ENCODE assay signal across 9 cellular contexts in genomic region chr5:176660860-176661641, GRCh38. TPM values are rescaled to one million over a fixed set of nuclear protein-coding genes. Genes with fewer than 3 reads are reported as not detected.
DNase-seq lines count a peak whose midpoint lies in the region; ATAC-seq and TF ChIP-seq lines count a peak whose summit lies in the region.
"Had no signal": no experiment of that assay in that cellular context is flagged by ENCODE, and none has a peak within 500 bp of the region (broad histone marks: within the 10 kb centered on the region; RNA-seq: fewer than 3 reads in every experiment).

No MANE protein-coding gene starts in this region.

- peaks cover 27 to 43% (median 34%) of the 10 kb centered on the region in 3 donors for H3K4me1 Mint-ChIP-seq in CD8-positive, alpha-beta memory T cell

- CTCF ChIA-PET in CD8-positive, alpha-beta memory T cell (lab: Charles Lee) = interaction anchor here (0.6 to 6.8 kb wide), 41 partner anchors 9 to 931 kb away, joined by 3 to 108 read pairs (median 4); partner anchors contain the start of genes CLTB, EIF4E1B, HIGD2A and HK3

- H3K4me3 Mint-ChIP-seq in CD8-positive, alpha-beta memory T cell = peak overlapping the region in 4 of 7 donors; percentile 8 to 68 (median 31)
- H3K4me3 Mint-ChIP-seq: activated naive CD4-positive, alpha-beta T cell treated with anti-CD3 and anti-CD28 coated beads, Interleukin-2, amount 50 U/mL, for 24 hours had no signal

- WGBS in thyroid gland, 2 donors = 69 to 81% methylated on average over 14 to 23 of the region's 33 CpGs

- H3K36me3 Mint-ChIP-seq in CD8-positive, alpha-beta memory T cell = peaks cover 0 to 14% (median 2%) of the 10 kb centered on the region in 3 donors
- H3K36me3 Mint-ChIP-seq: activated naive CD4-positive, alpha-beta T cell treated with anti-CD3 and anti-CD28 coated beads, Interleukin-2, amount 50 U/mL, for 24 hours had no signal

- peak overlapping the region in 5 of 8 donors; percentile 34 to 68 (median 56) for H3K27ac Mint-ChIP-seq in CD8-positive, alpha-beta memory T cell
- H3K27ac Mint-ChIP-seq: activated naive CD4-positive, alpha-beta T cell treated with anti-CD3 and anti-CD28 coated beads, Interleukin-2, amount 50 U/mL, for 24 hours had no signal

- no peaks in the 10 kb centered on the region for H3K9me3 Mint-ChIP-seq in CD8-positive, alpha-beta memory T cell
- H3K9me3 Mint-ChIP-seq: activated naive CD4-positive, alpha-beta T cell treated with anti-CD3 and anti-CD28 coated beads, Interleukin-2, amount 50 U/mL, for 24 hours had no signal

- TF ChIP-seq CTCF in foreskin keratinocyte (conservative IDR thresholded peaks at IDR 0.05) (peak; percentile 96), omental fat pad (IDR thresholded peaks at IDR 0.05) (peak in 2 of 3 donors; percentile 38 to 54), thyroid gland (IDR thresholded peaks at IDR 0.05) (peak; percentile 77 to 99 (median 90))

- peaks cover 14 to 21% of the 10 kb centered on the region in 2 donors for H3K27me3 Mint-ChIP-seq in CD8-positive, alpha-beta memory T cell

- POLR2A ChIA-PET in CD8-positive, alpha-beta memory T cell (lab: Charles Lee) = interaction anchor here (1.0 kb wide), 1 partner anchor 14 kb away, joined by 8 read pairs; the partner anchor contains the start of gene TSPAN17

- peak; percentile 67 to 84 (median 72) for DNase-seq in CD8-positive, alpha-beta memory T cell
- DNase-seq in KG1 (lab: John Stamatoyannopoulos, UW) = peak; percentile 28
- peak; percentile 56 to 61 for DNase-seq in SHP77 (lab: John Stamatoyannopoulos, UW)
- peak; percentile 75 for DNase-seq in activated T-helper 9 cell treated with anti-CD3 and anti-CD28 coated beads, Interleukin-2, amount 50 U/mL, for 16 hours (ENCODE audit: low read depth)
- DNase-seq in foreskin keratinocyte = peak; percentile 6 to 36
- no peak for DNase-seq in omental fat pad (ENCODE audit: low spot score)
- DNase-seq in thyroid gland = peak; percentile 63 to 72

- ATAC-seq in GM19467 (IDR thresholded peaks at IDR 0.05; ENCODE audit: unreplicated experiment) (peak; percentile 68), foreskin keratinocyte (peak; percentile 77), omental fat pad (ENCODE audit: low FRiP score) (peak; percentile 56)

- no peak overlapping the region for H3K27ac ChIP-seq in CD8-positive, alpha-beta memory T cell (ENCODE audit: low read depth, low read length)
- no peak overlapping the region for H3K27ac ChIP-seq in foreskin keratinocyte
- no peak overlapping the region for H3K27ac ChIP-seq in thyroid gland

- H3K4me3 ChIP-seq in CD8-positive, alpha-beta memory T cell (ENCODE audit: low read length) = no peak overlapping the region
- H3K4me3 ChIP-seq in thyroid gland (replicated peaks in 1 of 3) = no peak overlapping the region

- intact Hi-C loops in thyroid gland (cut with DNase I) = no loop called here

- H3K27me3 ChIP-seq in CD8-positive, alpha-beta memory T cell (ENCODE audit: insufficient read depth, low read length, poor library complexity, severe bottlenecking) = no peaks in the 10 kb centered on the region
- H3K27me3 ChIP-seq in foreskin keratinocyte (peaks cover 9% of the 10 kb centered on the region), thyroid gland (no peaks in the 10 kb centered on the region)

- H3K36me3 ChIP-seq in CD8-positive, alpha-beta memory T cell (ENCODE audit: insufficient read depth, low read length) = no peaks in the 10 kb centered on the region
- peaks cover 8 to 9% of the 10 kb centered on the region in 2 donors for H3K36me3 ChIP-seq in thyroid gland

- peaks cover 24% of the 10 kb centered on the region for H3K4me1 ChIP-seq in CD8-positive, alpha-beta memory T cell (ENCODE audit: insufficient read depth, low read length)
- no peaks in the 10 kb centered on the region for H3K4me1 ChIP-seq in foreskin keratinocyte
- peaks cover 0 to 5% of the 10 kb centered on the region in 2 donors for H3K4me1 ChIP-seq in thyroid gland

- no peaks in the 10 kb centered on the region for H3K9me3 ChIP-seq in CD8-positive, alpha-beta memory T cell (ENCODE audit: low read length)
- no peaks in the 10 kb centered on the region for H3K9me3 ChIP-seq in thyroid gland

- TF ChIP-seq POLR2A in thyroid gland (IDR thresholded peaks at IDR 0.05) = no peak

RNA-seq across cellular contexts. Expression of gene TSPAN17, which starts 13.8 kb away (rescaled TPM):
- total RNA-seq in CD8-positive, alpha-beta memory T cell = 10 to 100 TPM; 37.4 to 38.8 TPM
- 26.2 TPM for polyA plus RNA-seq in CD8-positive, alpha-beta memory T cell
- total RNA-seq in foreskin keratinocyte (62.5 and 72.1 TPM in 2 replicates), omental fat pad (10 to 100 TPM in 3 of 4 donors, 1 to 10 TPM in 1; 8.9 to 16.9 (median 15.1) TPM), thyroid gland (10 to 100 TPM; 18.9 to 24.7 (median 21.0) TPM)
- 56.6 and 61.4 TPM in 2 replicates for polyA plus RNA-seq in foreskin keratinocyte

RNA-seq across cellular contexts. Expression of gene EIF4E1B, which starts 30.6 kb away (rescaled TPM):
- not detected for total RNA-seq in CD8-positive, alpha-beta memory T cell
- not detected for polyA plus RNA-seq in CD8-positive, alpha-beta memory T cell
- total RNA-seq in foreskin keratinocyte (not detected in 2 replicates), omental fat pad (not detected), thyroid gland (not detected)
- not detected in 2 replicates for polyA plus RNA-seq in foreskin keratinocyte

RNA-seq across cellular contexts. Expression of gene SNCB, which starts 30.7 kb away (rescaled TPM):
- not detected for total RNA-seq in CD8-positive, alpha-beta memory T cell
- polyA plus RNA-seq in CD8-positive, alpha-beta memory T cell = not detected
- total RNA-seq in foreskin keratinocyte (0.78 and 1.3 TPM in 2 replicates), omental fat pad (not detected), thyroid gland (not detected)
- 1.8 and 3.1 TPM in 2 replicates for polyA plus RNA-seq in foreskin keratinocyte

RNA-seq across cellular contexts. Expression of gene GPRIN1, which starts 51.1 kb away (rescaled TPM):
- total RNA-seq in CD8-positive, alpha-beta memory T cell = 1 to 10 TPM; 2.3 to 2.7 TPM
- polyA plus RNA-seq in CD8-positive, alpha-beta memory T cell = 0.43 TPM
- total RNA-seq in foreskin keratinocyte (16.9 and 18.3 TPM in 2 replicates), omental fat pad (1 to 10 TPM in 2 of 4 donors, under 1 TPM in 2; 0.37 to 1.9 (median 0.90) TPM), thyroid gland (under 1 TPM; 0.24 to 0.75 (median 0.30) TPM)
- 11.1 and 11.4 TPM in 2 replicates for polyA plus RNA-seq in foreskin keratinocyte

Comparison
In these comparisons a context has a peak if more than half of its experiments do, and no peak if none do; other contexts are left out.
1. CTCF ChIP-seq: peak in every context shown above with its lines; median percentile 96 in foreskin keratinocyte; 90 in thyroid gland; 46 in omental fat pad.